In the genomic region with DNA sequence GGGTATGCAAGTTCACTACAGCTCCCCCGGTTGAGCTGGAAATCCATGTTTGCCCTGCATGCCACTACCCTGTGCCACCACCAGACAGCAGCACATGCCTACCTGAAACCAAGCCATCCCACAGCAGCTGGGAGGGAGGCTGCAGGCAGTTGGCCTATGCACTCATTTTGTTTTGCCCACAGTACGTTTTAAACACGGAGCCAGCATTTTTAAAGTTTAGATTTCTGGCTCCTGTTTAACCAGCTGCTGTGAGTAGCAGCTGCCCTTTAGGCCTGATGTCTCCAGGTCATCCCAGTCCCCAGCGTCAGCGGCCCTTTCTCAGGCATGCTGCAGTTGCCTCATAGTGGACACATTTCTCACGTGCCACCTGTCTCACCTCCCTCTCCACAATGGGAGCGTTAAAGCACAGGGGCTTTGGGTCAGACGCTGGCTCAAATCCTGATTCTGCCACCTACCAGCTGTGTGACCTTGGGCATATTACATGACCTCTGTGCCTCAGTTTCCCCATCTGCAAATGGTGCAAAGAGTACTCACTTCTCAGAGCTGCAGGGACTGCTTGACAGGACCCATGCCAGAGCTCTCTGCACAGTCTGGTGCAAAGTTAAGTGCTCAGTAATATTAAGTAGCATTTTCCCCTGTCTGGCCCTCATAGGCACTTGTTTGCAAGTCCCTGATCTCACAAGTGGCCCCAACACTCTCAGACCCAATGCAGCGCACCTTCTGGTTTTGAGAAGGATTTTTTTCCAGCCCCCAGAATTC, we compare ENCODE assay signal across 1 cellular context.
TF ChIP-seq lines count a peak whose summit lies in the region.

No MANE protein-coding gene starts in this region.

TF ChIP-seq in HepG2, 621 proteins besides CTCF, POLR2A, EP300 and RAD21 (continued from another document and continues in another):
- TF ChIP-seq, protein P1, sequence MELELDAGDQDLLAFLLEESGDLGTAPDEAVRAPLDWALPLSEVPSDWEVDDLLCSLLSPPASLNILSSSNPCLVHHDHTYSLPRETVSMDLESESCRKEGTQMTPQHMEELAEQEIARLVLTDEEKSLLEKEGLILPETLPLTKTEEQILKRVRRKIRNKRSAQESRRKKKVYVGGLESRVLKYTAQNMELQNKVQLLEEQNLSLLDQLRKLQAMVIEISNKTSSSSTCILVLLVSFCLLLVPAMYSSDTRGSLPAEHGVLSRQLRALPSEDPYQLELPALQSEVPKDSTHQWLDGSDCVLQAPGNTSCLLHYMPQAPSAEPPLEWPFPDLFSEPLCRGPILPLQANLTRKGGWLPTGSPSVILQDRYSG (CRISPR knock-in tag; IDR thresholded peaks at IDR 0.05) = no peak
- TF ChIP-seq MTF2 (CRISPR knock-in tag; IDR thresholded peaks at IDR 0.05; ENCODE audit: borderline replicate concordance) (no peak), RFX5 (IDR thresholded peaks at IDR 0.05; ENCODE audit: low read depth, low read length) (no peak), ZMYM2 (CRISPR knock-in tag; IDR thresholded peaks at IDR 0.05) (no peak), FOXC1 (CRISPR knock-in tag; IDR thresholded peaks at IDR 0.05; ENCODE audit: borderline replicate concordance) (peak; percentile 90), JUN (CRISPR knock-in tag; IDR thresholded peaks at IDR 0.05) (no peak), SP140L (CRISPR knock-in tag; IDR thresholded peaks at IDR 0.05; ENCODE audit: borderline replicate concordance) (no peak), TGIF2 (CRISPR knock-in tag; IDR thresholded peaks at IDR 0.05) (peak; percentile 79), KDM4B (CRISPR knock-in tag; IDR thresholded peaks at IDR 0.05) (peak; percentile 83; the same call in 1 of the 2 replicates), MEIS1 (CRISPR knock-in tag; IDR thresholded peaks at IDR 0.05; ENCODE audit: borderline replicate concordance) (peak; percentile 20; the same call in 1 of the 2 replicates), JUND (CRISPR knock-in tag; IDR thresholded peaks at IDR 0.05) (no peak), ZSCAN20 (CRISPR knock-in tag; IDR thresholded peaks at IDR 0.05; ENCODE audit: borderline replicate concordance) (no peak), CBFB (CRISPR knock-in tag; IDR thresholded peaks at IDR 0.05) (no peak), KLF13 (CRISPR knock-in tag; IDR thresholded peaks at IDR 0.05) (peak; percentile 83), ZNF619 (CRISPR knock-in tag; IDR thresholded peaks at IDR 0.05) (peak; percentile 40), NFE2L1 (CRISPR knock-in tag; IDR thresholded peaks at IDR 0.05; ENCODE audit: borderline replicate concordance) (no peak), ZNF530 (CRISPR knock-in tag; IDR thresholded peaks at IDR 0.05; ENCODE audit: low read depth) (no peak), NFKBIZ (CRISPR knock-in tag; IDR thresholded peaks at IDR 0.05) (no peak; the same call in 1 of the 2 replicates), ZSCAN12 (CRISPR knock-in tag; IDR thresholded peaks at IDR 0.05) (no peak), ZSCAN25 (CRISPR knock-in tag; IDR thresholded peaks at IDR 0.05) (no peak), ZNF589 (CRISPR knock-in tag; conservative IDR thresholded peaks at IDR 0.05) (peak; percentile 58; the same call in 1 of the 2 replicates), ZFP36 (IDR thresholded peaks at IDR 0.05; ENCODE audit: borderline replicate concordance, low read depth, low read length, partially characterized antibody) (peak; percentile 73), NCOA1 (CRISPR knock-in tag; IDR thresholded peaks at IDR 0.05) (peak; percentile 80; the same call in 1 of the 2 replicates), REPIN1 (CRISPR knock-in tag; IDR thresholded peaks at IDR 0.05; ENCODE audit: borderline replicate concordance, low read depth) (peak; percentile 68; the same call in 1 of the 2 replicates), CBX2 (IDR thresholded peaks at IDR 0.05; ENCODE audit: low read depth, low read length) (no peak), CBX2 (CRISPR knock-in tag; IDR thresholded peaks at IDR 0.05; ENCODE audit: low read depth) (no peak), SMYD3 (CRISPR knock-in tag; IDR thresholded peaks at IDR 0.05) (no peak), ZKSCAN1 (IDR thresholded peaks at IDR 0.05; ENCODE audit: low read length) (peak; percentile 32; the same call in 1 of the 2 replicates), ZNF781 (CRISPR knock-in tag; IDR thresholded peaks at IDR 0.05; ENCODE audit: borderline replicate concordance, not compliant biosample characterization) (no peak), GABPA (IDR thresholded peaks at IDR 0.05; ENCODE audit: low read depth, low read length) (no peak), GABPA (CRISPR knock-in tag; IDR thresholded peaks at IDR 0.05; ENCODE audit: low read depth) (no peak), RFX1 (IDR thresholded peaks at IDR 0.05) (no peak), ZNF546 (CRISPR knock-in tag; conservative IDR thresholded peaks at IDR 0.05) (no peak; the same call in 1 of the 2 replicates)
- TF ChIP-seq, protein P2, sequence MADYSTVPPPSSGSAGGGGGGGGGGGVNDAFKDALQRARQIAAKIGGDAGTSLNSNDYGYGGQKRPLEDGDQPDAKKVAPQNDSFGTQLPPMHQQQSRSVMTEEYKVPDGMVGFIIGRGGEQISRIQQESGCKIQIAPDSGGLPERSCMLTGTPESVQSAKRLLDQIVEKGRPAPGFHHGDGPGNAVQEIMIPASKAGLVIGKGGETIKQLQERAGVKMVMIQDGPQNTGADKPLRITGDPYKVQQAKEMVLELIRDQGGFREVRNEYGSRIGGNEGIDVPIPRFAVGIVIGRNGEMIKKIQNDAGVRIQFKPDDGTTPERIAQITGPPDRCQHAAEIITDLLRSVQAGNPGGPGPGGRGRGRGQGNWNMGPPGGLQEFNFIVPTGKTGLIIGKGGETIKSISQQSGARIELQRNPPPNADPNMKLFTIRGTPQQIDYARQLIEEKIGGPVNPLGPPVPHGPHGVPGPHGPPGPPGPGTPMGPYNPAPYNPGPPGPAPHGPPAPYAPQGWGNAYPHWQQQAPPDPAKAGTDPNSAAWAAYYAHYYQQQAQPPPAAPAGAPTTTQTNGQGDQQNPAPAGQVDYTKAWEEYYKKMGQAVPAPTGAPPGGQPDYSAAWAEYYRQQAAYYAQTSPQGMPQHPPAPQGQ (CRISPR knock-in tag; IDR thresholded peaks at IDR 0.05; ENCODE audit: borderline replicate concordance) = peak; percentile 29; the same call in 1 of the 2 replicates
- TF ChIP-seq, protein P3, sequence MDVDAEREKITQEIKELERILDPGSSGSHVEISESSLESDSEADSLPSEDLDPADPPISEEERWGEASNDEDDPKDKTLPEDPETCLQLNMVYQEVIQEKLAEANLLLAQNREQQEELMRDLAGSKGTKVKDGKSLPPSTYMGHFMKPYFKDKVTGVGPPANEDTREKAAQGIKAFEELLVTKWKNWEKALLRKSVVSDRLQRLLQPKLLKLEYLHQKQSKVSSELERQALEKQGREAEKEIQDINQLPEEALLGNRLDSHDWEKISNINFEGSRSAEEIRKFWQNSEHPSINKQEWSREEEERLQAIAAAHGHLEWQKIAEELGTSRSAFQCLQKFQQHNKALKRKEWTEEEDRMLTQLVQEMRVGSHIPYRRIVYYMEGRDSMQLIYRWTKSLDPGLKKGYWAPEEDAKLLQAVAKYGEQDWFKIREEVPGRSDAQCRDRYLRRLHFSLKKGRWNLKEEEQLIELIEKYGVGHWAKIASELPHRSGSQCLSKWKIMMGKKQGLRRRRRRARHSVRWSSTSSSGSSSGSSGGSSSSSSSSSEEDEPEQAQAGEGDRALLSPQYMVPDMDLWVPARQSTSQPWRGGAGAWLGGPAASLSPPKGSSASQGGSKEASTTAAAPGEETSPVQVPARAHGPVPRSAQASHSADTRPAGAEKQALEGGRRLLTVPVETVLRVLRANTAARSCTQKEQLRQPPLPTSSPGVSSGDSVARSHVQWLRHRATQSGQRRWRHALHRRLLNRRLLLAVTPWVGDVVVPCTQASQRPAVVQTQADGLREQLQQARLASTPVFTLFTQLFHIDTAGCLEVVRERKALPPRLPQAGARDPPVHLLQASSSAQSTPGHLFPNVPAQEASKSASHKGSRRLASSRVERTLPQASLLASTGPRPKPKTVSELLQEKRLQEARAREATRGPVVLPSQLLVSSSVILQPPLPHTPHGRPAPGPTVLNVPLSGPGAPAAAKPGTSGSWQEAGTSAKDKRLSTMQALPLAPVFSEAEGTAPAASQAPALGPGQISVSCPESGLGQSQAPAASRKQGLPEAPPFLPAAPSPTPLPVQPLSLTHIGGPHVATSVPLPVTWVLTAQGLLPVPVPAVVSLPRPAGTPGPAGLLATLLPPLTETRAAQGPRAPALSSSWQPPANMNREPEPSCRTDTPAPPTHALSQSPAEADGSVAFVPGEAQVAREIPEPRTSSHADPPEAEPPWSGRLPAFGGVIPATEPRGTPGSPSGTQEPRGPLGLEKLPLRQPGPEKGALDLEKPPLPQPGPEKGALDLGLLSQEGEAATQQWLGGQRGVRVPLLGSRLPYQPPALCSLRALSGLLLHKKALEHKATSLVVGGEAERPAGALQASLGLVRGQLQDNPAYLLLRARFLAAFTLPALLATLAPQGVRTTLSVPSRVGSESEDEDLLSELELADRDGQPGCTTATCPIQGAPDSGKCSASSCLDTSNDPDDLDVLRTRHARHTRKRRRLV (CRISPR knock-in tag; IDR thresholded peaks at IDR 0.05) = peak; percentile 68; the same call in 1 of the 2 replicates
- TF ChIP-seq, protein P4, sequence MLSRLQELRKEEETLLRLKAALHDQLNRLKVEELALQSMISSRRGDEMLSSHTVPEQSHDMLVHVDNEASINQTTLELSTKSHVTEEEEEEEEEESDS (CRISPR knock-in tag; IDR thresholded peaks at IDR 0.05; ENCODE audit: borderline replicate concordance) = no peak; the same call in 1 of the 2 replicates
- TF ChIP-seq, protein P5, sequence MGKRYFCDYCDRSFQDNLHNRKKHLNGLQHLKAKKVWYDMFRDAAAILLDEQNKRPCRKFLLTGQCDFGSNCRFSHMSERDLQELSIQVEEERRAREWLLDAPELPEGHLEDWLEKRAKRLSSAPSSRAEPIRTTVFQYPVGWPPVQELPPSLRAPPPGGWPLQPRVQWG (CRISPR knock-in tag; IDR thresholded peaks at IDR 0.05; ENCODE audit: borderline replicate concordance, low read depth) = no peak
- TF ChIP-seq, protein P6, sequence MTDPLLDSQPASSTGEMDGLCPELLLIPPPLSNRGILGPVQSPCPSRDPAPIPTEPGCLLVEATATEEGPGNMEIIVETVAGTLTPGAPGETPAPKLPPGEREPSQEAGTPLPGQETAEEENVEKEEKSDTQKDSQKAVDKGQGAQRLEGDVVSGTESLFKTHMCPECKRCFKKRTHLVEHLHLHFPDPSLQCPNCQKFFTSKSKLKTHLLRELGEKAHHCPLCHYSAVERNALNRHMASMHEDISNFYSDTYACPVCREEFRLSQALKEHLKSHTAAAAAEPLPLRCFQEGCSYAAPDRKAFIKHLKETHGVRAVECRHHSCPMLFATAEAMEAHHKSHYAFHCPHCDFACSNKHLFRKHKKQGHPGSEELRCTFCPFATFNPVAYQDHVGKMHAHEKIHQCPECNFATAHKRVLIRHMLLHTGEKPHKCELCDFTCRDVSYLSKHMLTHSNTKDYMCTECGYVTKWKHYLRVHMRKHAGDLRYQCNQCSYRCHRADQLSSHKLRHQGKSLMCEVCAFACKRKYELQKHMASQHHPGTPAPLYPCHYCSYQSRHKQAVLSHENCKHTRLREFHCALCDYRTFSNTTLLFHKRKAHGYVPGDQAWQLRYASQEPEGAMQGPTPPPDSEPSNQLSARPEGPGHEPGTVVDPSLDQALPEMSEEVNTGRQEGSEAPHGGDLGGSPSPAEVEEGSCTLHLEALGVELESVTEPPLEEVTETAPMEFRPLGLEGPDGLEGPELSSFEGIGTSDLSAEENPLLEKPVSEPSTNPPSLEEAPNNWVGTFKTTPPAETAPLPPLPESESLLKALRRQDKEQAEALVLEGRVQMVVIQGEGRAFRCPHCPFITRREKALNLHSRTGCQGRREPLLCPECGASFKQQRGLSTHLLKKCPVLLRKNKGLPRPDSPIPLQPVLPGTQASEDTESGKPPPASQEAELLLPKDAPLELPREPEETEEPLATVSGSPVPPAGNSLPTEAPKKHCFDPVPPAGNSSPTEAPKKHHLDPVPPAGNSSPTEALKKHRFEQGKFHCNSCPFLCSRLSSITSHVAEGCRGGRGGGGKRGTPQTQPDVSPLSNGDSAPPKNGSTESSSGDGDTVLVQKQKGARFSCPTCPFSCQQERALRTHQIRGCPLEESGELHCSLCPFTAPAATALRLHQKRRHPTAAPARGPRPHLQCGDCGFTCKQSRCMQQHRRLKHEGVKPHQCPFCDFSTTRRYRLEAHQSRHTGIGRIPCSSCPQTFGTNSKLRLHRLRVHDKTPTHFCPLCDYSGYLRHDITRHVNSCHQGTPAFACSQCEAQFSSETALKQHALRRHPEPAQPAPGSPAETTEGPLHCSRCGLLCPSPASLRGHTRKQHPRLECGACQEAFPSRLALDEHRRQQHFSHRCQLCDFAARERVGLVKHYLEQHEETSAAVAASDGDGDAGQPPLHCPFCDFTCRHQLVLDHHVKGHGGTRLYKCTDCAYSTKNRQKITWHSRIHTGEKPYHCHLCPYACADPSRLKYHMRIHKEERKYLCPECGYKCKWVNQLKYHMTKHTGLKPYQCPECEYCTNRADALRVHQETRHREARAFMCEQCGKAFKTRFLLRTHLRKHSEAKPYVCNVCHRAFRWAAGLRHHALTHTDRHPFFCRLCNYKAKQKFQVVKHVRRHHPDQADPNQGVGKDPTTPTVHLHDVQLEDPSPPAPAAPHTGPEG (CRISPR knock-in tag; IDR thresholded peaks at IDR 0.05) = no peak
- TF ChIP-seq, protein P7, sequence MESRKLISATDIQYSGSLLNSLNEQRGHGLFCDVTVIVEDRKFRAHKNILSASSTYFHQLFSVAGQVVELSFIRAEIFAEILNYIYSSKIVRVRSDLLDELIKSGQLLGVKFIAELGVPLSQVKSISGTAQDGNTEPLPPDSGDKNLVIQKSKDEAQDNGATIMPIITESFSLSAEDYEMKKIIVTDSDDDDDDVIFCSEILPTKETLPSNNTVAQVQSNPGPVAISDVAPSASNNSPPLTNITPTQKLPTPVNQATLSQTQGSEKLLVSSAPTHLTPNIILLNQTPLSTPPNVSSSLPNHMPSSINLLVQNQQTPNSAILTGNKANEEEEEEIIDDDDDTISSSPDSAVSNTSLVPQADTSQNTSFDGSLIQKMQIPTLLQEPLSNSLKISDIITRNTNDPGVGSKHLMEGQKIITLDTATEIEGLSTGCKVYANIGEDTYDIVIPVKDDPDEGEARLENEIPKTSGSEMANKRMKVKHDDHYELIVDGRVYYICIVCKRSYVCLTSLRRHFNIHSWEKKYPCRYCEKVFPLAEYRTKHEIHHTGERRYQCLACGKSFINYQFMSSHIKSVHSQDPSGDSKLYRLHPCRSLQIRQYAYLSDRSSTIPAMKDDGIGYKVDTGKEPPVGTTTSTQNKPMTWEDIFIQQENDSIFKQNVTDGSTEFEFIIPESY (CRISPR knock-in tag; IDR thresholded peaks at IDR 0.05) = peak; percentile 69
- TF ChIP-seq, protein P8, sequence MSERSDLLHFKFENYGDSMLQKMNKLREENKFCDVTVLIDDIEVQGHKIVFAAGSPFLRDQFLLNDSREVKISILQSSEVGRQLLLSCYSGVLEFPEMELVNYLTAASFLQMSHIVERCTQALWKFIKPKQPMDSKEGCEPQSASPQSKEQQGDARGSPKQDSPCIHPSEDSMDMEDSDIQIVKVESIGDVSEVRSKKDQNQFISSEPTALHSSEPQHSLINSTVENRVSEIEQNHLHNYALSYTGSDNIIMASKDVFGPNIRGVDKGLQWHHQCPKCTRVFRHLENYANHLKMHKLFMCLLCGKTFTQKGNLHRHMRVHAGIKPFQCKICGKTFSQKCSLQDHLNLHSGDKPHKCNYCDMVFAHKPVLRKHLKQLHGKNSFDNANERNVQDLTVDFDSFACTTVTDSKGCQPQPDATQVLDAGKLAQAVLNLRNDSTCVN (CRISPR knock-in tag; IDR thresholded peaks at IDR 0.05; ENCODE audit: borderline replicate concordance) = 0 out of 2 replicates have a peak, but pooled peaks have one; percentile 42
